ENCODE assay signal across 20 cellular contexts in genomic region chr16:4349332-4349731, GRCh38. TPM values are rescaled to one million over a fixed set of nuclear protein-coding genes. Genes with fewer than 3 reads are reported as not detected.
DNase-seq lines count a peak whose midpoint lies in the region; TF ChIP-seq lines count a peak whose summit lies in the region.
"Had no signal": no experiment of that assay in that cellular context is flagged by ENCODE, and none has a peak within 500 bp of the region (broad histone marks: within the 10 kb centered on the region; RNA-seq: fewer than 3 reads in every experiment).

No MANE protein-coding gene starts in this region.

- in situ Hi-C loops in mammary epithelial cell (cut with MboI; ENCODE audit: low sequenced_read_pairs in 2 of 2), result no loop called here

- H3K79me2 ChIP-seq in mammary epithelial cell (ENCODE audit: insufficient read depth, low read length), result peaks cover 59% of the 10 kb centered on the region
- H3K79me2 ChIP-seq in KMS-11 (ENCODE audit: insufficient read depth, low read depth), result peaks cover 50% of the 10 kb centered on the region

- no TSS peak for BruUV-seq in MCF 10A (replicated peaks; lab: Mats Ljungman, UMichigan)
- BruUV-seq in mammary epithelial cell (replicated peaks; lab: Mats Ljungman, UMichigan), result no TSS peak

- no peaks in the 10 kb centered on the region for H3K27me3 Mint-ChIP-seq in MCF 10A (ENCODE audit: insufficient read depth, unreplicated experiment)
- H3K27me3 Mint-ChIP-seq in activated naive CD8-positive, alpha-beta T cell treated with anti-CD3 and anti-CD28 coated beads for 36 hours, result no peaks in the 10 kb centered on the region
- H3K27me3 Mint-ChIP-seq in activated CD4-positive, alpha-beta memory T cell treated with anti-CD3 and anti-CD28 coated beads for 36 hours, result no peaks in the 10 kb centered on the region
- H3K27me3 Mint-ChIP-seq: memory B cell had no signal

- H3K4me3 Mint-ChIP-seq in MCF 10A (ENCODE audit: unreplicated experiment), result peak overlapping the region; percentile 89
- peak overlapping the region; percentile 53 for H3K4me3 Mint-ChIP-seq in activated naive CD8-positive, alpha-beta T cell treated with anti-CD3 and anti-CD28 coated beads for 36 hours
- H3K4me3 Mint-ChIP-seq in activated CD4-positive, alpha-beta memory T cell treated with anti-CD3 and anti-CD28 coated beads for 36 hours, result no peak overlapping the region
- H3K4me3 Mint-ChIP-seq: memory B cell had no signal

- peaks cover 4% of the 10 kb centered on the region for H3K36me3 Mint-ChIP-seq in MCF 10A (ENCODE audit: insufficient read depth, unreplicated experiment)
- peaks cover 14% of the 10 kb centered on the region for H3K36me3 Mint-ChIP-seq in activated naive CD8-positive, alpha-beta T cell treated with anti-CD3 and anti-CD28 coated beads for 36 hours
- peaks cover 3% of the 10 kb centered on the region for H3K36me3 Mint-ChIP-seq in activated CD4-positive, alpha-beta memory T cell treated with anti-CD3 and anti-CD28 coated beads for 36 hours
- H3K36me3 Mint-ChIP-seq: memory B cell had no signal

- H3K27ac ChIP-seq in mammary epithelial cell (ENCODE audit: insufficient read depth, low read depth, low read length) (no peak overlapping the region), KMS-11 (no peak overlapping the region)
- H3K27ac ChIP-seq: hepatocyte, thyroid gland had no signal

- DNase-seq in MCF 10A (ENCODE audit: unreplicated experiment) (no peak), mammary epithelial cell (no peak), NCI-H774 (lab: John Stamatoyannopoulos, UW) (no peak), foreskin fibroblast (no peak)
- DNase-seq in activated naive CD8-positive, alpha-beta T cell treated with anti-CD3 and anti-CD28 coated beads for 36 hours, result no peak
- DNase-seq in activated CD4-positive, alpha-beta memory T cell treated with anti-CD3 and anti-CD28 coated beads for 36 hours, result no peak
- DNase-seq: activated CD4-positive, CD25-positive, alpha-beta regulatory T cell treated with anti-CD3 and anti-CD28 coated beads, Interleukin-2, amount 50 U/mL, for 72 hours; anterior cingulate cortex; cerebellar nuclear complex; MM.1S; NCI-H187; psoas muscle; SHP77; spleen; thyroid gland had no signal

- H3K27me3 ChIP-seq in mammary epithelial cell (ENCODE audit: insufficient read depth, low read length) (no peaks in the 10 kb centered on the region), KMS-11 (ENCODE audit: insufficient read depth, low read depth) (no peaks in the 10 kb centered on the region), skeletal muscle satellite cell (ENCODE audit: control insufficient read depth, insufficient read depth, low read length) (no peaks in the 10 kb centered on the region)
- H3K27me3 ChIP-seq: hepatocyte, spleen, thyroid gland had no signal

- H3K4me1 ChIP-seq in mammary epithelial cell (ENCODE audit: insufficient read depth, low read length), result peaks cover 5% of the 10 kb centered on the region
- peaks cover 39% of the 10 kb centered on the region for H3K4me1 ChIP-seq in KMS-11 (ENCODE audit: low read depth, poor library complexity, severe bottlenecking)
- H3K4me1 ChIP-seq in skeletal muscle satellite cell (ENCODE audit: control insufficient read depth, insufficient read depth, low read length), result peaks cover 28% of the 10 kb centered on the region

- peaks cover 8% of the 10 kb centered on the region for H3K4me1 Mint-ChIP-seq in MCF 10A (ENCODE audit: insufficient read depth, unreplicated experiment)
- H3K4me1 Mint-ChIP-seq in activated naive CD8-positive, alpha-beta T cell treated with anti-CD3 and anti-CD28 coated beads for 36 hours, result peaks cover 23% of the 10 kb centered on the region
- H3K4me1 Mint-ChIP-seq in activated CD4-positive, alpha-beta memory T cell treated with anti-CD3 and anti-CD28 coated beads for 36 hours (ENCODE audit: low read depth), result peaks cover 31% of the 10 kb centered on the region

- WGBS in mammary epithelial cell (ENCODE audit: low coverage, missing lambda C conversion rate), result 93% methylated on average over 4 of the region's 5 CpGs

- H3K27ac Mint-ChIP-seq in MCF 10A (ENCODE audit: low read depth, unreplicated experiment), result no peak overlapping the region
- H3K27ac Mint-ChIP-seq in activated naive CD8-positive, alpha-beta T cell treated with anti-CD3 and anti-CD28 coated beads for 36 hours, result no peak overlapping the region
- H3K27ac Mint-ChIP-seq in activated CD4-positive, alpha-beta memory T cell treated with anti-CD3 and anti-CD28 coated beads for 36 hours, result no peak overlapping the region
- H3K27ac Mint-ChIP-seq: memory B cell had no signal

- H3K9ac ChIP-seq in mammary epithelial cell (ENCODE audit: insufficient read depth, low read length), result no peak overlapping the region
- no peak overlapping the region for H3K9ac ChIP-seq in KMS-11
- H3K9ac ChIP-seq in skeletal muscle satellite cell (ENCODE audit: low read depth, low read length), result no peak overlapping the region

- H4K20me1 ChIP-seq in mammary epithelial cell (ENCODE audit: insufficient read depth, low read length) (peaks cover 2% of the 10 kb centered on the region), KMS-11 (ENCODE audit: insufficient read depth) (peaks cover 13% of the 10 kb centered on the region; the same call in 1 of the 2 replicates)

- H3K4me3 ChIP-seq in mammary epithelial cell (replicated peaks in 1 of 3; ENCODE audit: insufficient read depth in 1 of 3, low read depth in 2 of 3, low read length in 3 of 3) (no peak overlapping the region), KMS-11 (IDR thresholded peaks at IDR 0.05; ENCODE audit: insufficient read depth, low read depth, low read length) (no peak overlapping the region), skeletal muscle satellite cell (ENCODE audit: low read length) (no peak overlapping the region), foreskin fibroblast (ENCODE audit: low read depth in 1 of 2, low read length in 2 of 2) (no peak overlapping the region)
- H3K4me3 ChIP-seq: hepatocyte, thyroid gland had no signal

- H3K9me3 Mint-ChIP-seq in MCF 10A (ENCODE audit: unreplicated experiment), result no peaks in the 10 kb centered on the region
- no peaks in the 10 kb centered on the region for H3K9me3 Mint-ChIP-seq in activated naive CD8-positive, alpha-beta T cell treated with anti-CD3 and anti-CD28 coated beads for 36 hours
- H3K9me3 Mint-ChIP-seq in activated CD4-positive, alpha-beta memory T cell treated with anti-CD3 and anti-CD28 coated beads for 36 hours, result no peaks in the 10 kb centered on the region
- H3K9me3 Mint-ChIP-seq: memory B cell had no signal

- H3K36me3 ChIP-seq in mammary epithelial cell (ENCODE audit: insufficient read depth, low read length) (no peaks in the 10 kb centered on the region), KMS-11 (ENCODE audit: insufficient read depth) (no peaks in the 10 kb centered on the region), skeletal muscle satellite cell (ENCODE audit: insufficient read depth, low read length) (peaks cover 4% of the 10 kb centered on the region)
- H3K36me3 ChIP-seq: thyroid gland had no signal

- dilution Hi-C loops in mammary epithelial cell (cut with HindIII; ENCODE audit: low sequenced_read_pairs), result loop anchor here (5.0 to 10.0 kb wide), 4 partner anchors 67 to 435 kb away; no protein-coding TSS in a partner anchor

- TF ChIP-seq CTCF in MCF 10A (IDR thresholded peaks at IDR 0.05; ENCODE audit: unreplicated experiment) (no peak), mammary epithelial cell (conservative IDR thresholded peaks at IDR 0.05 in 1 of 2, IDR thresholded peaks at IDR 0.05 in 1 of 2; ENCODE audit: extremely low read depth in 1 of 2, insufficient read depth in 1 of 2, low read depth in 1 of 2, low read length in 2 of 2) (no peak), KMS-11 (conservative IDR thresholded peaks at IDR 0.05; ENCODE audit: low read depth, low read length) (no peak), foreskin fibroblast (IDR thresholded peaks at IDR 0.05; ENCODE audit: low read depth, low read length) (no peak)

- CTCF ChIA-PET in MCF 10A (lab: Yijun Ruan, JAX) (interaction anchor here (0.5 to 6.9 kb wide), 9 partner anchors 9 to 1439 kb away, joined by 3 to 75 read pairs (median 5); no protein-coding TSS in a partner anchor), mammary epithelial cell (lab: Charles Lee; ENCODE audit: low non-redundant PET) (no interaction called here)
- CTCF ChIA-PET in activated CD4-positive, alpha-beta memory T cell treated with anti-CD3 and anti-CD28 coated beads for 36 hours (lab: Charles Lee), result interaction anchor here (1.1 to 4.6 kb wide), 5 partner anchors 37 to 96 kb away, joined by 3 to 22 read pairs (median 7); no protein-coding TSS in a partner anchor

- no peaks in the 10 kb centered on the region for H3K9me3 ChIP-seq in mammary epithelial cell (replicated peaks; ENCODE audit: insufficient read depth, low read length)
- no peaks in the 10 kb centered on the region for H3K9me3 ChIP-seq in skeletal muscle satellite cell (replicated peaks; ENCODE audit: low read length)
- H3K9me3 ChIP-seq: psoas muscle, spleen, thyroid gland had no signal

- H3K4me2 ChIP-seq in mammary epithelial cell (ENCODE audit: insufficient read depth, low read depth, low read length) (no peak overlapping the region), KMS-11 (peak overlapping the region; percentile 41; the same call in 1 of the 2 replicates), skeletal muscle satellite cell (ENCODE audit: low read length) (peak overlapping the region; percentile 82)

- H2AFZ ChIP-seq in mammary epithelial cell (ENCODE audit: low read depth, low read length) (no peak overlapping the region), KMS-11 (ENCODE audit: low read depth) (no peak overlapping the region)
- H2AFZ ChIP-seq: hepatocyte had no signal

- POLR2A ChIA-PET in MCF 10A (lab: Yijun Ruan, JAX), result interaction anchor here (0.6 to 1.5 kb wide), 4 partner anchors 14 to 53 kb away, joined by 3 to 5 read pairs (median 4); no protein-coding TSS in a partner anchor
- POLR2A ChIA-PET in activated CD4-positive, alpha-beta memory T cell treated with anti-CD3 and anti-CD28 coated beads for 36 hours (lab: Charles Lee), result interaction anchor here (1.2 kb wide), 1 partner anchor 76 kb away, joined by 3 read pairs; the partner anchor contains the start of gene TFAP4

- intact Hi-C loops in MCF 10A (cut with micrococcal nuclease), result no loop called here
- intact Hi-C loops in mammary epithelial cell (cut with micrococcal nuclease), result no loop called here
- intact Hi-C loops in activated CD4-positive, alpha-beta memory T cell treated with anti-CD3 and anti-CD28 coated beads for 36 hours (cut with micrococcal nuclease), result no loop called here

RNA-seq across cellular contexts. Expression of gene PAM16, which starts 1.8 kb away (rescaled TPM):
- total RNA-seq in MCF 10A (2022) (71.8 and 117 TPM in 2 replicates), mammary epithelial cell (10 to 100 TPM; 20.3 to 62.1 TPM)
- polyA plus RNA-seq in mammary epithelial cell, result 41.2 TPM
- 3.8 TPM for polyA minus RNA-seq in mammary epithelial cell
- 10 to 100 TPM; 73.0 to 73.9 TPM for total RNA-seq in activated naive CD8-positive, alpha-beta T cell treated with anti-CD3 and anti-CD28 coated beads for 36 hours
- 37.8 and 62.3 TPM in 2 replicates for total RNA-seq in skeletal muscle satellite cell (2012; rRNA removed)
- total RNA-seq in activated CD4-positive, alpha-beta memory T cell treated with anti-CD3 and anti-CD28 coated beads for 36 hours, result 10 to 100 TPM; 52.8 to 63.4 TPM

RNA-seq across cellular contexts. Expression of gene VASN, which starts 22.3 kb away (rescaled TPM):
- total RNA-seq in MCF 10A (2022) (4.0 and 7.1 TPM in 2 replicates), mammary epithelial cell (10 to 100 TPM in 1 of 2 donors, 1 to 10 TPM in 1; 5.0 to 25.5 TPM)
- 1.9 TPM for polyA plus RNA-seq in mammary epithelial cell
- polyA minus RNA-seq in mammary epithelial cell, result 0.67 TPM
- under 1 TPM in 1 of 2 experiments, not detected in 1; 0.08 TPM for total RNA-seq in activated naive CD8-positive, alpha-beta T cell treated with anti-CD3 and anti-CD28 coated beads for 36 hours
- 137 and 165 TPM in 2 replicates for total RNA-seq in skeletal muscle satellite cell (2012; rRNA removed)
- under 1 TPM in 1 of 2 experiments, not detected in 1; 0.07 TPM for total RNA-seq in activated CD4-positive, alpha-beta memory T cell treated with anti-CD3 and anti-CD28 coated beads for 36 hours
- total RNA-seq: T-helper 2 cell treated with Interferon-gamma antibody and Interleukin-4, amounts not matched to agents 100 ng/mL and 5 ng/mL, for 36 hours had no signal

RNA-seq across cellular contexts. Expression of gene GLIS2, which starts 33.5 kb away (rescaled TPM):
- total RNA-seq in MCF 10A (2022) (14.7 and 15.8 TPM in 2 replicates), mammary epithelial cell (10 to 100 TPM in 1 of 2 donors, 1 to 10 TPM in 1; 3.3 to 13.5 TPM)
- 3.6 TPM for polyA plus RNA-seq in mammary epithelial cell
- 10.4 TPM for polyA minus RNA-seq in mammary epithelial cell
- total RNA-seq in activated naive CD8-positive, alpha-beta T cell treated with anti-CD3 and anti-CD28 coated beads for 36 hours, result under 1 TPM; 0.08 to 0.16 TPM
- 1.5 and 2.0 TPM in 2 replicates for total RNA-seq in skeletal muscle satellite cell (2012; rRNA removed)
- under 1 TPM; 0.52 to 0.68 TPM for total RNA-seq in activated CD4-positive, alpha-beta memory T cell treated with anti-CD3 and anti-CD28 coated beads for 36 hours
